In genomic region chr10:75417522-75417927, GRCh38 we compare ENCODE assay signal across 16 cellular contexts. TPM values are rescaled to one million over a fixed set of nuclear protein-coding genes. Genes with fewer than 3 reads are reported as not detected.
A peak's percentile ranks its signal among the peaks of the same experiment; 100 is the strongest.
DNase-seq lines count a peak whose midpoint lies in the region; ATAC-seq and TF ChIP-seq lines count a peak whose summit lies in the region.
"Had no signal": no experiment of that assay in that cellular context is flagged by ENCODE, and none has a peak within 500 bp of the region (broad histone marks: within the 10 kb centered on the region; RNA-seq: fewer than 3 reads in every experiment).

No MANE protein-coding gene starts in this region.

- no peaks in the 10 kb centered on the region for H3K27me3 ChIP-seq in RWPE2 (ENCODE audit: insufficient read depth, poor library complexity, severe bottlenecking)
- H3K27me3 ChIP-seq in gastrocnemius medialis, result peaks cover 0 to 3% (median 0%) of the 10 kb centered on the region in 3 donors

- H3K4me3 ChIP-seq in RWPE2 (ENCODE audit: severe bottlenecking), result no peak overlapping the region
- H3K4me3 ChIP-seq in gastrocnemius medialis, result no peak overlapping the region

- no peak overlapping the region for H3K27ac ChIP-seq in RWPE2 (ENCODE audit: poor library complexity, severe bottlenecking)
- H3K27ac ChIP-seq in gastrocnemius medialis, result no peak overlapping the region
- H3K27ac ChIP-seq: parathyroid adenoma had no signal

- TF ChIP-seq POLR2A in gastrocnemius medialis (IDR thresholded peaks at IDR 0.05), result no peak

- TF ChIP-seq CTCF in RWPE2 (IDR thresholded peaks at IDR 0.05; ENCODE audit: poor library complexity, severe bottlenecking) (no peak), gastrocnemius medialis (IDR thresholded peaks at IDR 0.05 in 4 of 5, conservative IDR thresholded peaks at IDR 0.05 in 1 of 5) (no peak)

- ATAC-seq in RWPE2 (ENCODE audit: low read depth) (peak; percentile 84), gastrocnemius medialis (no peak)
- ATAC-seq: activated T-cell treated with anti-CD3 and anti-CD28 coated beads, Interleukin-2, amount 50 U/mL, for 4 hours; left cardiac atrium had no signal

- no peaks in the 10 kb centered on the region for H3K9me3 ChIP-seq in RWPE2 (ENCODE audit: severe bottlenecking)
- H3K9me3 ChIP-seq in gastrocnemius medialis, result no peaks in the 10 kb centered on the region

- intact Hi-C loops in gastrocnemius medialis (cut with DNase I; ENCODE audit: low total_unique reads), result no loop called here

- H3K4me1 ChIP-seq in RWPE2 (ENCODE audit: insufficient read depth, poor library complexity, severe bottlenecking) (peaks cover 7% of the 10 kb centered on the region), gastrocnemius medialis (no peaks in the 10 kb centered on the region)
- H3K4me1 ChIP-seq: parathyroid adenoma had no signal

- no peaks in the 10 kb centered on the region for H3K36me3 ChIP-seq in RWPE2 (ENCODE audit: low read depth)
- no peaks in the 10 kb centered on the region for H3K36me3 ChIP-seq in gastrocnemius medialis

- in situ Hi-C loops in gastrocnemius medialis (cut with MboI; ENCODE audit: low sequenced_read_pairs in 4 of 4), result no loop called here

- DNase-seq in DMS53 treated with DMSO at 0.1 percent for 48 hours (lab: John Stamatoyannopoulos, UW; ENCODE audit: unreplicated experiment), result peak; percentile 79
- peak; percentile 86 for DNase-seq in NCI-H1436 (lab: John Stamatoyannopoulos, UW)
- peak; percentile 23 for DNase-seq in RWPE2 (ENCODE audit: low spot score)
- peak; percentile 57 for DNase-seq in kidney tubule cell (ENCODE audit: low spot score)
- no peak for DNase-seq in globus pallidus (ENCODE audit: low spot score)
- DNase-seq in gastrocnemius medialis, result no peak
- no peak for DNase-seq in DMS 273 treated with DMSO at 0.1 percent for 48 hours (lab: John Stamatoyannopoulos, UW)
- no peak for DNase-seq in effector CD4-positive, alpha-beta T cell
- DNase-seq: activated CD4-positive, alpha-beta T cell treated with anti-CD3 and anti-CD28 coated beads, Interleukin-2, amount 10 ng/mL, durations not matched to agents 7 days and 5 days; activated T-cell treated with anti-CD3 and anti-CD28 coated beads, Interleukin-2, amount 50 U/mL, for 4 hours; Kasumi-1; left cardiac atrium; stimulated activated CD4-positive, alpha-beta T cell treated with anti-CD3 and anti-CD28 coated beads, Interleukin-12 subunit alpha, Interleukin-12 subunit beta, amount 100 ng/mL, for 4 hours had no signal

RNA-seq across cellular contexts. Expression of gene LRMDA, which starts 13.9 kb away (rescaled TPM):
- 1 to 10 TPM in 3 of 4 donors, under 1 TPM in 1; 0.80 to 4.5 (median 1.4) TPM for total RNA-seq in gastrocnemius medialis
- total RNA-seq: activated CD4-positive, alpha-beta T cell treated with anti-CD3 and anti-CD28 coated beads, Interleukin-2, amount 10 ng/mL, durations not matched to agents 7 days and 5 days; activated T-cell treated with anti-CD3 and anti-CD28 coated beads, Interleukin-2, amount 50 U/mL, for 4 hours; B cell; T-helper 2 cell treated with Interferon-gamma antibody and Interleukin-4, amounts not matched to agents 100 ng/mL and 5 ng/mL, for 36 hours had no signal

RNA-seq across cellular contexts. Expression of gene ZNF503, which starts 16.0 kb away (rescaled TPM):
- total RNA-seq in gastrocnemius medialis, result 1 to 10 TPM; 1.7 to 2.0 (median 1.8) TPM
- total RNA-seq: B cell had no signal

Comparison
In these comparisons a context has a peak if more than half of its experiments do, and no peak if none do; other contexts are left out.
1. DNase-seq: peak in DMS53 treated with DMSO at 0.1 percent for 48 hours (single experiment), NCI-H1436 (single experiment), RWPE2 (single experiment) and kidney tubule cell (single experiment); none in globus pallidus (single experiment), gastrocnemius medialis (0 of 2), DMS 273 treated with DMSO at 0.1 percent for 48 hours (single experiment) and effector CD4-positive, alpha-beta T cell (single experiment).